ENCODE assay signal across 20 cellular contexts in the genomic region with DNA sequence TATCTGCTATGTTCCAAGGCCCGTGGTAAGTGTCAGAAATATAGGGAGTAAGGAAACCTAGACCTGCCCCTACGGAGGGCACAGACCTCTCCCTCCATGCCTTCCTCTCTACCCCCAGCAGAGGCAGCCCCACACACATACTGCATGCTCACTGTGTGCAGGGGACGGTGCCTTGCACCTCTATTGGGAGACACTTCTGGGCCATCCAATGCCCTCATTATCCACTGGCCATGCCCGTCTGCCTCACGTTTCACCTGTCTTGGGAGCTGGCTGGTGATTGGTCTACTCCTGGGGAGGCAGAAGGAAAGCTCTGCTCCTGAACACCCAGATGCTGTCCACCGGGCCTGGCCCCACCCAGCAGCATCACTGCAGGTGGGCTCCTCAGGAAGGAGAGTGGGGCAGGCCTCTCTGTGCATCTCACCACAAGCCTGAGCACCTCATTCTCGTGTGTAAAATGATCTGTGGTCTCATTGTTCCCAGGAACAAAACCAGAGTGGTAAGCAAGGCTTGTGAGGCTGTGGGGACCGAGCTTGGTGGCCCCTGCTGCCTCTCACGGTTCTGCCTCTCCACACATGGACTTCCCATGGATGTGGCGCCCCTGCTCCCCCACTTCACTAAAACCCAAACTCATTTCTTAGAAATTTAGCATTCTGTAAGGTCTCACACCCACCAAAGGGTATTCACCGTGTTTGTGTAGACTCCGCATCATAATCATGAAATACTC.
DNase-seq lines count a peak whose midpoint lies in the region; ATAC-seq, FAIRE-seq and TF ChIP-seq lines count a peak whose summit lies in the region.
"Had no signal": no experiment of that assay in that cellular context is flagged by ENCODE, and none has a peak within 500 bp of the region (broad histone marks: within the 10 kb centered on the region; RNA-seq: fewer than 3 reads in every experiment).

No MANE protein-coding gene starts in this region.

- intact Hi-C loops in lower lobe of right lung (cut with DNase I), result no loop called here

- no peak overlapping the region for H3K9ac ChIP-seq in neural progenitor cell
- H3K9ac ChIP-seq: BLaER1 treated with 17β-estradiol and CSF1 and Interleukin-3, amounts not matched to agents 10 nM and 100 nM had no signal

- H3K27ac ChIP-seq in neural progenitor cell (no peak overlapping the region), lower lobe of right lung (no peak overlapping the region)
- H3K27ac ChIP-seq: BLaER1 treated with 17β-estradiol and CSF1 and Interleukin-3, amounts not matched to agents 10 nM and 100 nM; tibial nerve had no signal

- ATAC-seq in lower lobe of right lung, result no peak
- ATAC-seq: left colon; stimulated activated memory B cell treated with anti-CD40 and anti-IgM and Interleukin-4, amounts not matched to agents 10 μg/mL and 1 μg/mL and 100 μg/mL, for 72 hours; WTC11 had no signal

- H3K9me3 Mint-ChIP-seq in chondrocyte (ENCODE audit: low read depth), result no peaks in the 10 kb centered on the region
- no peaks in the 10 kb centered on the region for H3K9me3 Mint-ChIP-seq in neural progenitor cell
- H3K9me3 Mint-ChIP-seq: activated CD4-positive, alpha-beta memory T cell treated with anti-CD3 and anti-CD28 coated beads for 36 hours; stimulated activated memory B cell treated with anti-CD40 and anti-IgM and Interleukin-4, amounts not matched to agents 10 μg/mL and 1 μg/mL and 100 μg/mL, for 72 hours; T-helper 2 cell treated with Interferon-gamma antibody and Interleukin-4, amounts not matched to agents 5 μg/mL and 100 μg/mL, for 36 hours; WTC11 had no signal

- no peaks in the 10 kb centered on the region for H4K20me1 ChIP-seq in neural progenitor cell (ENCODE audit: low read depth)
- H4K20me1 ChIP-seq: BLaER1 treated with 17β-estradiol and CSF1 and Interleukin-3, amounts not matched to agents 10 nM and 100 nM had no signal

- H2AFZ ChIP-seq in neural progenitor cell (replicated peaks), result no peak overlapping the region

- no peak overlapping the region for H3K27ac Mint-ChIP-seq in chondrocyte (ENCODE audit: unreplicated experiment)
- H3K27ac Mint-ChIP-seq in neural progenitor cell, result peak overlapping the region; percentile 95
- H3K27ac Mint-ChIP-seq: activated CD4-positive, alpha-beta memory T cell treated with anti-CD3 and anti-CD28 coated beads for 36 hours; stimulated activated memory B cell treated with anti-CD40 and anti-IgM and Interleukin-4, amounts not matched to agents 10 μg/mL and 1 μg/mL and 100 μg/mL, for 72 hours; T-helper 2 cell treated with Interferon-gamma antibody and Interleukin-4, amounts not matched to agents 5 μg/mL and 100 μg/mL, for 36 hours; WTC11 had no signal

- FAIRE-seq in urothelium cell line (lab: Jason Lieb, UNC), result peak; percentile 32
- FAIRE-seq: A204.1, G401.6, RCC 7860 had no signal

- H3K27me3 Mint-ChIP-seq in chondrocyte (ENCODE audit: low read depth) (no peaks in the 10 kb centered on the region), neural progenitor cell (ENCODE audit: insufficient read depth, low read depth) (peaks cover 10% of the 10 kb centered on the region)
- H3K27me3 Mint-ChIP-seq: stimulated activated memory B cell treated with anti-CD40 and anti-IgM and Interleukin-4, amounts not matched to agents 10 μg/mL and 1 μg/mL and 100 μg/mL, for 72 hours had no signal

- no peak overlapping the region for H3K4me2 ChIP-seq in neural progenitor cell

- H3K4me1 ChIP-seq in neural progenitor cell (peaks cover 30% of the 10 kb centered on the region), lower lobe of right lung (no peaks in the 10 kb centered on the region)
- H3K4me1 ChIP-seq: tibial nerve had no signal

- no peak overlapping the region for H3K4me3 ChIP-seq in neural progenitor cell
- H3K4me3 ChIP-seq in lower lobe of right lung, result no peak overlapping the region
- H3K4me3 ChIP-seq: BLaER1 treated with 17β-estradiol and CSF1 and Interleukin-3, amounts not matched to agents 10 nM and 100 nM; tibial nerve had no signal

- no peaks in the 10 kb centered on the region for H3K36me3 ChIP-seq in neural progenitor cell
- H3K36me3 ChIP-seq in lower lobe of right lung, result no peaks in the 10 kb centered on the region
- H3K36me3 ChIP-seq: BLaER1 treated with 17β-estradiol and CSF1 and Interleukin-3, amounts not matched to agents 10 nM and 100 nM; tibial nerve had no signal

- TF ChIP-seq CTCF in chondrocyte (IDR thresholded peaks at IDR 0.05) (no peak), neural progenitor cell (IDR thresholded peaks at IDR 0.05) (no peak), lower lobe of right lung (IDR thresholded peaks at IDR 0.05) (no peak)

- no peaks in the 10 kb centered on the region for H3K79me2 ChIP-seq in neural progenitor cell (ENCODE audit: low read depth)

- peak; percentile 36 for DNase-seq in activated effector memory CD4-positive, alpha-beta T cell treated with anti-CD3 and anti-CD28 coated beads, Interleukin-2, amount 50 U/mL, for 16 hours
- no peak for DNase-seq in activated effector memory CD4-positive, alpha-beta T cell treated with Interleukin-2 at 50 U/mL for 16 hours
- DNase-seq in chondrocyte (ENCODE audit: low spot score) (peak; percentile 61), neural progenitor cell (ENCODE audit: low spot score) (no peak), urothelium cell line (ENCODE audit: low spot score) (no peak), lower lobe of right lung (no peak), EL (no peak), amygdala (lab: John Stamatoyannopoulos, UW) (no peak)
- DNase-seq: activated CD4-positive, alpha-beta memory T cell treated with anti-CD3 and anti-CD28 coated beads for 36 hours; HCEC 1CT; left colon; NCI-H1417 treated with DMSO at 0.1 percent for 48 hours had no signal

- no peaks in the 10 kb centered on the region for H3F3A ChIP-seq in neural progenitor cell (ENCODE audit: low read depth)

- H3K4me3 Mint-ChIP-seq in chondrocyte (ENCODE audit: unreplicated experiment) (no peak overlapping the region), neural progenitor cell (no peak overlapping the region)
- H3K4me3 Mint-ChIP-seq: activated CD4-positive, alpha-beta memory T cell treated with anti-CD3 and anti-CD28 coated beads for 36 hours; stimulated activated memory B cell treated with anti-CD40 and anti-IgM and Interleukin-4, amounts not matched to agents 10 μg/mL and 1 μg/mL and 100 μg/mL, for 72 hours; T-helper 2 cell treated with Interferon-gamma antibody and Interleukin-4, amounts not matched to agents 5 μg/mL and 100 μg/mL, for 36 hours; WTC11 had no signal

- H3K9me3 ChIP-seq in neural progenitor cell (ENCODE audit: low read depth) (no peaks in the 10 kb centered on the region), lower lobe of right lung (no peaks in the 10 kb centered on the region)
- H3K9me3 ChIP-seq: tibial nerve had no signal

- H3K27me3 ChIP-seq in neural progenitor cell (no peaks in the 10 kb centered on the region), lower lobe of right lung (ENCODE audit: low read depth) (no peaks in the 10 kb centered on the region)
- H3K27me3 ChIP-seq: BLaER1 treated with 17β-estradiol and CSF1 and Interleukin-3, amounts not matched to agents 10 nM and 100 nM; tibial nerve had no signal

- no peaks in the 10 kb centered on the region for H3K36me3 Mint-ChIP-seq in chondrocyte (ENCODE audit: low read depth)
- H3K36me3 Mint-ChIP-seq in neural progenitor cell, result no peaks in the 10 kb centered on the region
- H3K36me3 Mint-ChIP-seq: activated CD4-positive, alpha-beta memory T cell treated with anti-CD3 and anti-CD28 coated beads for 36 hours; stimulated activated memory B cell treated with anti-CD40 and anti-IgM and Interleukin-4, amounts not matched to agents 10 μg/mL and 1 μg/mL and 100 μg/mL, for 72 hours; WTC11 had no signal

- H3K4me1 Mint-ChIP-seq in chondrocyte (ENCODE audit: low read depth) (peaks cover 17% of the 10 kb centered on the region), neural progenitor cell (peaks cover 72% of the 10 kb centered on the region)
- H3K4me1 Mint-ChIP-seq: stimulated activated memory B cell treated with anti-CD40 and anti-IgM and Interleukin-4, amounts not matched to agents 10 μg/mL and 1 μg/mL and 100 μg/mL, for 72 hours had no signal

Comparison
In these comparisons a context has a peak if more than half of its experiments do, and no peak if none do; other contexts are left out.
1. DNase-seq: peak in activated effector memory CD4-positive, alpha-beta T cell treated with anti-CD3 and anti-CD28 coated beads, Interleukin-2, amount 50 U/mL, for 16 hours (single experiment) and chondrocyte (single experiment); none in activated effector memory CD4-positive, alpha-beta T cell treated with Interleukin-2 at 50 U/mL for 16 hours (single experiment), neural progenitor cell (single experiment), urothelium cell line (single experiment), lower lobe of right lung (single experiment), EL (single experiment) and amygdala (0 of 56).